Comparison of ENCODE assay signal across 22 cellular contexts in genomic region chr20:56363491-56363890, GRCh38.
"Had no signal": no experiment of that assay in that cellular context is flagged by ENCODE, and none has a peak within 500 bp of the region (broad histone marks: within the 10 kb centered on the region; RNA-seq: fewer than 3 reads in every experiment).

No MANE protein-coding gene starts in this region.

- H3K27me3 Mint-ChIP-seq: naive thymus-derived CD4-positive, alpha-beta T cell; natural killer cell treated with Interleukin-12 subunit alpha and Interleukin-12 subunit beta and Interleukin-15 and Interleukin-18, amount 100 ng/mL, for 72 hours; stimulated activated memory B cell treated with anti-CD40 and anti-IgM and Interleukin-4, amounts not matched to agents 10 μg/mL and 1 μg/mL and 100 μg/mL, for 72 hours; stimulated activated naive CD8-positive, alpha-beta T cell treated with anti-CD3 and anti-CD28 coated beads, Interleukin-15, amount 100 ng/mL, for 72 hours had no signal

- H3K4me3 ChIP-seq: left lung, lung, mucosa of descending colon, pancreas, prostate gland, skin epidermis, spleen, tibial nerve, upper lobe of left lung, vagina had no signal

- H3K9me3 ChIP-seq: left lung, mucosa of descending colon, pancreas, prostate gland, spleen, tibial nerve, upper lobe of left lung, vagina had no signal

- H3K27me3 ChIP-seq: left lung, pancreas, spleen, tibial nerve, upper lobe of left lung, vagina had no signal

- H3K9me3 Mint-ChIP-seq: immature natural killer cell; naive thymus-derived CD4-positive, alpha-beta T cell; natural killer cell treated with Interleukin-12 subunit alpha and Interleukin-12 subunit beta and Interleukin-15 and Interleukin-18, amount 100 ng/mL, for 72 hours; stimulated activated memory B cell treated with anti-CD40 and anti-IgM and Interleukin-4, amounts not matched to agents 10 μg/mL and 1 μg/mL and 100 μg/mL, for 72 hours; stimulated activated naive CD8-positive, alpha-beta T cell treated with anti-CD3 and anti-CD28 coated beads, Interleukin-15, amount 100 ng/mL, for 72 hours had no signal

- H3K36me3 Mint-ChIP-seq: natural killer cell treated with Interleukin-12 subunit alpha and Interleukin-12 subunit beta and Interleukin-15 and Interleukin-18, amount 100 ng/mL, for 72 hours had no signal

- H3K27ac ChIP-seq: left lung, pancreas, prostate gland, upper lobe of left lung, vagina had no signal

- DNase-seq: hypothalamus; immature natural killer cell; left colon; left lung; midbrain; mucosa of descending colon; naive thymus-derived CD4-positive, alpha-beta T cell; pancreas; retina; right cardiac atrium; stimulated activated CD4-positive, alpha-beta T cell treated with anti-CD3 and anti-CD28 coated beads, Interleukin-4, amount 100 ng/mL, for 24 hours; stimulated activated naive CD4-positive, alpha-beta T cell treated with Interleukin-2 at 50 U/mL for 16 hours; stimulated activated naive CD8-positive, alpha-beta T cell treated with anti-CD3 and anti-CD28 coated beads, Interleukin-15, amount 100 ng/mL, for 72 hours had no signal

- H3K4me3 Mint-ChIP-seq: immature natural killer cell; naive thymus-derived CD4-positive, alpha-beta T cell; natural killer cell treated with Interleukin-12 subunit alpha and Interleukin-12 subunit beta and Interleukin-15 and Interleukin-18, amount 100 ng/mL, for 72 hours; stimulated activated memory B cell treated with anti-CD40 and anti-IgM and Interleukin-4, amounts not matched to agents 10 μg/mL and 1 μg/mL and 100 μg/mL, for 72 hours; stimulated activated naive CD8-positive, alpha-beta T cell treated with anti-CD3 and anti-CD28 coated beads, Interleukin-15, amount 100 ng/mL, for 72 hours had no signal

- H3K27ac Mint-ChIP-seq: immature natural killer cell; natural killer cell treated with Interleukin-12 subunit alpha and Interleukin-12 subunit beta and Interleukin-15 and Interleukin-18, amount 100 ng/mL, for 72 hours; stimulated activated memory B cell treated with anti-CD40 and anti-IgM and Interleukin-4, amounts not matched to agents 10 μg/mL and 1 μg/mL and 100 μg/mL, for 72 hours; stimulated activated naive CD8-positive, alpha-beta T cell treated with anti-CD3 and anti-CD28 coated beads, Interleukin-15, amount 100 ng/mL, for 72 hours had no signal
